ENCODE assay signal across 1 cellular context in genomic region chr11:18594088-18594487, GRCh38. TPM values are rescaled to one million over a fixed set of nuclear protein-coding genes. Genes with fewer than 3 reads are reported as not detected.
"Had no signal": no experiment of that assay in that cellular context is flagged by ENCODE, and none has a peak within 500 bp of the region (broad histone marks: within the 10 kb centered on the region; RNA-seq: fewer than 3 reads in every experiment).

No MANE protein-coding gene starts in this region.

RNA-seq across cellular contexts. Expression of gene MISFA, which starts 5.5 kb away (rescaled TPM):
- total RNA-seq: OCI-LY7 had no signal
